Comparison of ENCODE assay signal across 8 cellular contexts in genomic region chr1:40096977-40097782, GRCh38. TPM values are rescaled to one million over a fixed set of nuclear protein-coding genes. Genes with fewer than 3 reads are reported as not detected.
DNase-seq lines count a peak whose midpoint lies in the region; ATAC-seq and TF ChIP-seq lines count a peak whose summit lies in the region.

Gene PPT1 (minus strand): TSS chr1:40097252. CDS start chr1:40097238, 14 bp downstream.

- H3K9me2 ChIP-seq in OCI-LY7 (ENCODE audit: insufficient read depth, low read length), result no peaks in the 10 kb centered on the region

- H3K9me3 ChIP-seq in BLaER1 treated with 17β-estradiol and CSF1 and Interleukin-3, amounts not matched to agents 10 nM and 100 nM (replicated peaks in 1 of 11), result peaks cover 2 to 11% (median 5%) of the 10 kb centered on the region in 11 experiments; a peak in 21 of 22 replicates
- H3K9me3 ChIP-seq in OCI-LY7 (ENCODE audit: low read length), result no peaks in the 10 kb centered on the region
- H3K9me3 ChIP-seq in mucosa of rectum (ENCODE audit: control insufficient read depth in 2 of 2, low read length in 2 of 2), result no peaks in the 10 kb centered on the region

- TF ChIP-seq POLR2A in erythroblast (IDR thresholded peaks at IDR 0.05; ENCODE audit: low read length), result peak; percentile 65

- H3K79me2 ChIP-seq in OCI-LY7 (ENCODE audit: insufficient read depth, low read depth, low read length), result peaks cover 25% of the 10 kb centered on the region

- peak within 1 kb of the TSS; percentile 98 for H2AFZ ChIP-seq in OCI-LY7 (ENCODE audit: low read length)

- H3K36me3 ChIP-seq in BLaER1 treated with 17β-estradiol and CSF1 and Interleukin-3, amounts not matched to agents 10 nM and 100 nM, result peaks cover under 1 to 20% (median 9%) of the 10 kb centered on the region in 11 experiments; a peak in 21 of 22 replicates
- peaks cover 23% of the 10 kb centered on the region for H3K36me3 ChIP-seq in OCI-LY7 (ENCODE audit: insufficient read depth, low read length)
- peaks cover 0 to under 1% of the 10 kb centered on the region in 2 donors for H3K36me3 ChIP-seq in mucosa of rectum (ENCODE audit: control insufficient read depth in 2 of 2, insufficient read depth in 2 of 2, low read length in 2 of 2)

- H4K20me1 ChIP-seq in BLaER1 treated with 17β-estradiol and CSF1 and Interleukin-3, amounts not matched to agents 10 nM and 100 nM, result peaks cover 0 to 2% (median 0%) of the 10 kb centered on the region in 11 experiments; a peak in 2 of 22 replicates
- no peaks in the 10 kb centered on the region for H4K20me1 ChIP-seq in OCI-LY7 (ENCODE audit: insufficient read depth, low read length)

- H3K9ac ChIP-seq in BLaER1 treated with 17β-estradiol and CSF1 and Interleukin-3, amounts not matched to agents 10 nM and 100 nM, result peak within 1 kb of the TSS; percentile 68 to 82 (median 77)
- peak within 1 kb of the TSS; percentile 54 to 74 for H3K9ac ChIP-seq in mucosa of rectum (ENCODE audit: low read depth in 1 of 2, low read length in 2 of 2)

- peak; percentile 36 for TF ChIP-seq CTCF in OCI-LY7 (conservative IDR thresholded peaks at IDR 0.05; ENCODE audit: low read length)

- POLR2A ChIA-PET in OCI-LY7 (lab: Charles Lee), result interaction anchor here (0.6 to 1.0 kb wide), 2 partner anchors 56 to 381 kb away, joined by 3 to 4 read pairs; no protein-coding TSS in a partner anchor

- H3K27me3 ChIP-seq in BLaER1 treated with 17β-estradiol and CSF1 and Interleukin-3, amounts not matched to agents 10 nM and 100 nM, result no peaks in the 10 kb centered on the region
- H3K27me3 ChIP-seq in mucosa of rectum (ENCODE audit: control insufficient read depth in 2 of 2, insufficient read depth in 2 of 2, low read length in 2 of 2), result peaks cover 0 to 2% of the 10 kb centered on the region in 2 donors

- BruUV-seq in OCI-LY7 (replicated peaks; lab: Mats Ljungman, UMichigan), result no TSS peak

- H3K27ac ChIP-seq in BLaER1 treated with 17β-estradiol and CSF1 and Interleukin-3, amounts not matched to agents 10 nM and 100 nM, result peak within 1 kb of the TSS; percentile 58 to 83 (median 74)
- H3K27ac ChIP-seq in OCI-LY7 (ENCODE audit: low read depth, low read length, poor library complexity, severe bottlenecking) (peak within 1 kb of the TSS; percentile 34), mucosa of rectum (ENCODE audit: low read depth in 2 of 2, low read length in 2 of 2) (peak within 1 kb of the TSS; percentile 50 to 62)

- CTCF ChIA-PET in OCI-LY7 (lab: Charles Lee; ENCODE audit: unreplicated experiment), result interaction anchor here (0.5 kb wide), 1 partner anchor 247 kb away, joined by 6 read pairs; no protein-coding TSS in a partner anchor

- intact Hi-C loops in OCI-LY7 (cut with micrococcal nuclease; ENCODE audit: unreplicated experiment), result no loop called here

- peak within 1 kb of the TSS; percentile 62 to 75 (median 70) for H3K4me3 ChIP-seq in BLaER1 treated with 17β-estradiol and CSF1 and Interleukin-3, amounts not matched to agents 10 nM and 100 nM
- peak within 1 kb of the TSS; percentile 91 for H3K4me3 ChIP-seq in OCI-LY7 (ENCODE audit: low read depth, low read length, poor library complexity, severe bottlenecking)
- H3K4me3 ChIP-seq in mucosa of rectum (ENCODE audit: low read length in 2 of 2), result peak within 1 kb of the TSS; percentile 87 to 92

- DNase-seq in HT1080 (ENCODE audit: low read depth) (peak; percentile 77), OCI-LY7 (ENCODE audit: low spot score) (peak; percentile 89), activated T-cell treated with anti-CD3 and anti-CD28 coated beads for 48 hours (ENCODE audit: low read depth) (peak; percentile 76), erythroblast (lab: John Stamatoyannopoulos, UW) (peak; percentile 83 to 86)
- DNase-seq in stimulated activated CD8-positive, alpha-beta memory T cell treated with anti-CD3 and anti-CD28 coated beads, Interleukin-4, amount 100 ng/mL, for 4 hours (ENCODE audit: low read depth in 2 of 2, low spot score in 1 of 2), result peak; percentile 42 to 51

- H3K4me1 ChIP-seq in BLaER1 treated with 17β-estradiol and CSF1 and Interleukin-3, amounts not matched to agents 10 nM and 100 nM, result peaks cover 34 to 52% (median 36%) of the 10 kb centered on the region in 10 experiments
- peaks cover 29% of the 10 kb centered on the region for H3K4me1 ChIP-seq in OCI-LY7 (ENCODE audit: insufficient read depth, low read length, poor library complexity, severe bottlenecking)
- H3K4me1 ChIP-seq in mucosa of rectum (ENCODE audit: control insufficient read depth in 2 of 2, insufficient read depth in 2 of 2, low read length in 2 of 2), result peaks cover 4% of the 10 kb centered on the region in 2 donors

- peak; percentile 91 for ATAC-seq in GM19351 (IDR thresholded peaks at IDR 0.05; ENCODE audit: unreplicated experiment)

- peak within 1 kb of the TSS; percentile 81 to 99 (median 89) for H3K4me2 ChIP-seq in BLaER1 treated with 17β-estradiol and CSF1 and Interleukin-3, amounts not matched to agents 10 nM and 100 nM
- H3K4me2 ChIP-seq in OCI-LY7 (ENCODE audit: low read length), result peak within 1 kb of the TSS; percentile 83

RNA-seq across cellular contexts. Expression of gene PPT1, which starts in this region (rescaled TPM):
- 70.5 and 89.1 TPM in 2 replicates for total RNA-seq in HT1080 (2014; rRNA removed; shearing (Covaris generic))
- polyA plus RNA-seq in HT1080 (2015; cell fraction: cytosol; rRNA removed), result 99.6 and 101 TPM in 2 replicates
- 115 and 123 TPM in 2 replicates for polyA plus RNA-seq in HT1080 (2015; cell fraction: nucleus; rRNA removed)
- total RNA-seq in OCI-LY7 (2014; rRNA removed; shearing (Covaris generic)), result 49.7 and 55.9 TPM in 2 replicates
- total RNA-seq in OCI-LY7 (2022), result 66.5 and 75.4 TPM in 2 replicates

Comparison
In these comparisons a context has a peak if more than half of its experiments do, and no peak if none do; other contexts are left out.
1. Peak in every context shown above with its lines: DNase-seq, ATAC-seq, H3K4me3 ChIP-seq and H3K27ac ChIP-seq.